8 cellular contexts compared by ENCODE assay signal in the genomic region with DNA sequence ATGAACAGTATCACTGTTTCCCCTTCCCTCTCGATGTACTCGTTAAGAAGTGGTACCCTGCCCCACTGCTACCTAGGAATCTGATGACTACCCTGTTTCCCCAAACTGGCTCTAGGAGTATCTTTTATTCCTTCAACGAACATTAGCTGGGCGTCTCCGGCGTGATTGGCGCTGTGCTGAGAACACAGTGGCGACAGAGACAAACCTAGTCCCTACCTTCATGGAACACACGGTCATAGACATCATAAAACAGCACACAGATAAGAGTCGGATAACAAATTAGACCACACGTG. TPM values are rescaled to one million over a fixed set of nuclear protein-coding genes. Genes with fewer than 3 reads are reported as not detected.
DNase-seq lines count a peak whose midpoint lies in the region; FAIRE-seq and TF ChIP-seq lines count a peak whose summit lies in the region.

No MANE protein-coding gene starts in this region.

- no peak for TF ChIP-seq CTCF in adrenal gland (IDR thresholded peaks at IDR 0.05)
- no peak for TF ChIP-seq CTCF in kidney (IDR thresholded peaks at IDR 0.05; ENCODE audit: borderline replicate concordance, extremely low read depth, insufficient read depth)

- H3K27me3 ChIP-seq in adrenal gland: peaks cover 11% of the 10 kb centered on the region

- H3K9me3 ChIP-seq in adrenal gland (replicated peaks in 1 of 3): no peaks in the 10 kb centered on the region
- H3K9me3 ChIP-seq in kidney (ENCODE audit: control insufficient read depth in 1 of 2, low read length in 2 of 2): no peaks in the 10 kb centered on the region

- no peak for FAIRE-seq in kidney (lab: Jason Lieb, UNC)

- H3K9ac ChIP-seq in kidney (ENCODE audit: low read length in 2 of 2): peak overlapping the region; percentile 65 to 90

- H3K4me1 ChIP-seq in adrenal gland (replicated peaks in 1 of 2): peaks cover 7 to 27% of the 10 kb centered on the region in 2 donors
- H3K4me1 ChIP-seq in kidney (ENCODE audit: control insufficient read depth in 1 of 2, insufficient read depth in 1 of 2, low read depth in 1 of 2, low read length in 2 of 2): peaks cover 0 to 10% of the 10 kb centered on the region in 2 donors

- peak overlapping the region; percentile 94 for H3K27ac Mint-ChIP-seq in T-helper 1 cell treated with Interleukin-12 subunit alpha and Interleukin-12 subunit beta and Interleukin-4 antibody, amounts not matched to agents 30 μg/mL and 1 μg/mL, for 36 hours

- DNase-seq in T-helper 1 cell (no peak), adrenal gland (no peak), kidney (no peak), substantia nigra (lab: John Stamatoyannopoulos, UW) (no peak), NCI-H82 treated with DMSO at 0.1 percent for 48 hours (lab: John Stamatoyannopoulos, UW; ENCODE audit: unreplicated experiment) (no peak), NCI-H1417 treated with DMSO at 0.1 percent for 48 hours (lab: John Stamatoyannopoulos, UW) (no peak), NCI-H1417 (lab: John Stamatoyannopoulos, UW) (no peak)

- H3K36me3 ChIP-seq in adrenal gland (replicated peaks in 1 of 2): peaks cover 0 to 12% of the 10 kb centered on the region in 2 donors
- H3K36me3 ChIP-seq in kidney (ENCODE audit: control insufficient read depth in 1 of 2, insufficient read depth in 2 of 2, low read length in 2 of 2): no peaks in the 10 kb centered on the region

- H3K4me3 ChIP-seq in adrenal gland: peak overlapping the region in 3 of 4 donors; percentile 50 to 81 (median 72)
- H3K4me3 ChIP-seq in kidney (ENCODE audit: low read length in 2 of 2): peak overlapping the region; percentile 89 to 90

- intact Hi-C loops in adrenal gland (cut with DNase I): no loop called here
- intact Hi-C loops in kidney (cut with DNase I): no loop called here

- peaks cover 22% of the 10 kb centered on the region for H3K4me1 Mint-ChIP-seq in T-helper 1 cell treated with Interleukin-12 subunit alpha and Interleukin-12 subunit beta and Interleukin-4 antibody, amounts not matched to agents 30 μg/mL and 1 μg/mL, for 36 hours (ENCODE audit: low read depth)

- no peaks in the 10 kb centered on the region for H3K9me3 Mint-ChIP-seq in T-helper 1 cell treated with Interleukin-12 subunit alpha and Interleukin-12 subunit beta and Interleukin-4 antibody, amounts not matched to agents 30 μg/mL and 1 μg/mL, for 36 hours

- TF ChIP-seq POLR2A in adrenal gland (IDR thresholded peaks at IDR 0.05): no peak

- H3K36me3 Mint-ChIP-seq in T-helper 1 cell treated with Interleukin-12 subunit alpha and Interleukin-12 subunit beta and Interleukin-4 antibody, amounts not matched to agents 30 μg/mL and 1 μg/mL, for 36 hours (ENCODE audit: low read depth): peaks cover 15% of the 10 kb centered on the region

- peak overlapping the region; percentile 96 for H3K4me3 Mint-ChIP-seq in T-helper 1 cell treated with Interleukin-12 subunit alpha and Interleukin-12 subunit beta and Interleukin-4 antibody, amounts not matched to agents 30 μg/mL and 1 μg/mL, for 36 hours

- H3K27me3 Mint-ChIP-seq in T-helper 1 cell treated with Interleukin-12 subunit alpha and Interleukin-12 subunit beta and Interleukin-4 antibody, amounts not matched to agents 30 μg/mL and 1 μg/mL, for 36 hours (ENCODE audit: low read depth): peaks cover 42% of the 10 kb centered on the region

- H3K27ac ChIP-seq in adrenal gland: peak overlapping the region; percentile 37 to 96 (median 84)
- peak overlapping the region; percentile 59 to 90 for H3K27ac ChIP-seq in kidney (ENCODE audit: low read depth in 2 of 2, low read length in 2 of 2)
- H3K27ac ChIP-seq in substantia nigra (ENCODE audit: low read depth, low read length, poor library complexity, severe bottlenecking): peak overlapping the region; percentile 82

- WGBS in adrenal gland, 4 donors: 0 to 1% (median 0%) methylated on average over 11 of the region's 11 CpGs

RNA-seq across cellular contexts. Expression of gene SYMPK, which starts 0.7 kb away (rescaled TPM):
- 10 to 100 TPM; 32.2 to 64.8 (median 51.2) TPM for total RNA-seq in adrenal gland
- 100 to 1,000 TPM in 2 of 3 donors, 10 to 100 TPM in 1; 44.5 to 313 (median 127) TPM for polyA plus RNA-seq in adrenal gland
- 77.4 TPM for total RNA-seq in kidney
- polyA plus RNA-seq in kidney (ENCODE audit: insufficient read depth, low read depth, low replicate concordance): 61.5 TPM

RNA-seq across cellular contexts. Expression of gene FOXA3, which starts 1.9 kb away (rescaled TPM):
- total RNA-seq in adrenal gland: not detected
- under 1 TPM in 1 of 3 donors, not detected in 2; 0.03 TPM for polyA plus RNA-seq in adrenal gland
- total RNA-seq in kidney: 3.7 TPM
- 1.8 TPM for polyA plus RNA-seq in kidney (ENCODE audit: insufficient read depth, low read depth, low replicate concordance)

RNA-seq across cellular contexts. Expression of gene IRF2BP1, which starts 23.7 kb away (rescaled TPM):
- 10 to 100 TPM; 27.3 to 57.0 (median 39.4) TPM for total RNA-seq in adrenal gland
- 10 to 100 TPM in 2 of 3 donors, 1 to 10 TPM in 1; 3.8 to 23.0 (median 18.3) TPM for polyA plus RNA-seq in adrenal gland
- total RNA-seq in kidney: 23.2 TPM
- polyA plus RNA-seq in kidney (ENCODE audit: insufficient read depth, low read depth, low replicate concordance): 18.2 TPM

RNA-seq across cellular contexts. Expression of gene MYPOP, which starts 40.2 kb away (rescaled TPM):
- total RNA-seq in adrenal gland (10 to 100 TPM in 1 of 8 donors, 1 to 10 TPM in 7; 2.1 to 14.3 (median 7.4) TPM), kidney (6.7 TPM)
- polyA plus RNA-seq in adrenal gland (10 to 100 TPM in 1 of 3 donors, 1 to 10 TPM in 2; 5.4 to 10.1 (median 6.6) TPM), kidney (ENCODE audit: insufficient read depth, low read depth, low replicate concordance) (11.7 TPM)

RNA-seq across cellular contexts. Expression of gene RSPH6A, which starts 47.1 kb away (rescaled TPM):
- total RNA-seq in adrenal gland (under 1 TPM in 2 of 8 donors, not detected in 6; 0.14 to 0.17 TPM), kidney (0.13 TPM)
- polyA plus RNA-seq in adrenal gland (under 1 TPM in 1 of 3 donors, not detected in 2; 0.24 TPM), kidney (ENCODE audit: insufficient read depth, low read depth, low replicate concordance) (not detected)
